ENCODE assay signal across 17 cellular contexts in genomic region chr11:9815486-9816136, GRCh38.
DNase-seq lines count a peak whose midpoint lies in the region; ATAC-seq and TF ChIP-seq lines count a peak whose summit lies in the region.
"Had no signal": no experiment of that assay in that cellular context is flagged by ENCODE, and none has a peak within 500 bp of the region (broad histone marks: within the 10 kb centered on the region; RNA-seq: fewer than 3 reads in every experiment).

No MANE protein-coding gene starts in this region.

- TF ChIP-seq CTCF in epithelial cell of proximal tubule (conservative IDR thresholded peaks at IDR 0.05; ENCODE audit: low read depth, low read length): no peak
- TF ChIP-seq CTCF in omental fat pad (IDR thresholded peaks at IDR 0.05): no peak

- intact Hi-C loops in activated T-helper 2 cell treated with anti-CD3 and anti-CD28 coated beads, Interferon-gamma antibody, Interleukin-2, Interleukin-4, amounts not matched to agents 10 μg/mL and 5 μg/mL and 100 μg/mL, durations not matched to agents 14 hours and 24 hours and 36 hours (cut with micrococcal nuclease): no loop called here

- H3K4me3 Mint-ChIP-seq in activated T-helper 2 cell treated with anti-CD3 and anti-CD28 coated beads, Interferon-gamma antibody, Interleukin-2, Interleukin-4, amounts not matched to agents 10 μg/mL and 5 μg/mL and 100 μg/mL, durations not matched to agents 14 hours and 24 hours and 36 hours (ENCODE audit: low read depth): no peak overlapping the region
- H3K4me3 Mint-ChIP-seq: activated naive CD8-positive, alpha-beta T cell; CD4-positive, alpha-beta T cell; endodermal cell had no signal

- no peak overlapping the region for H3K27ac Mint-ChIP-seq in activated T-helper 2 cell treated with anti-CD3 and anti-CD28 coated beads, Interferon-gamma antibody, Interleukin-2, Interleukin-4, amounts not matched to agents 10 μg/mL and 5 μg/mL and 100 μg/mL, durations not matched to agents 14 hours and 24 hours and 36 hours
- H3K27ac Mint-ChIP-seq: activated naive CD8-positive, alpha-beta T cell; CD4-positive, alpha-beta T cell; endodermal cell had no signal

- no peaks in the 10 kb centered on the region for H3K36me3 Mint-ChIP-seq in activated T-helper 2 cell treated with anti-CD3 and anti-CD28 coated beads, Interferon-gamma antibody, Interleukin-2, Interleukin-4, amounts not matched to agents 10 μg/mL and 5 μg/mL and 100 μg/mL, durations not matched to agents 14 hours and 24 hours and 36 hours (ENCODE audit: low read depth)

- no peaks in the 10 kb centered on the region for H3K27me3 Mint-ChIP-seq in activated T-helper 2 cell treated with anti-CD3 and anti-CD28 coated beads, Interferon-gamma antibody, Interleukin-2, Interleukin-4, amounts not matched to agents 10 μg/mL and 5 μg/mL and 100 μg/mL, durations not matched to agents 14 hours and 24 hours and 36 hours (ENCODE audit: low read depth)
- H3K27me3 Mint-ChIP-seq: activated naive CD8-positive, alpha-beta T cell; CD4-positive, alpha-beta T cell had no signal

- no peaks in the 10 kb centered on the region for H3K4me1 Mint-ChIP-seq in activated T-helper 2 cell treated with anti-CD3 and anti-CD28 coated beads, Interferon-gamma antibody, Interleukin-2, Interleukin-4, amounts not matched to agents 10 μg/mL and 5 μg/mL and 100 μg/mL, durations not matched to agents 14 hours and 24 hours and 36 hours (ENCODE audit: low read depth)

- no peaks in the 10 kb centered on the region for H3K9me3 Mint-ChIP-seq in activated T-helper 2 cell treated with anti-CD3 and anti-CD28 coated beads, Interferon-gamma antibody, Interleukin-2, Interleukin-4, amounts not matched to agents 10 μg/mL and 5 μg/mL and 100 μg/mL, durations not matched to agents 14 hours and 24 hours and 36 hours
- H3K9me3 Mint-ChIP-seq: CD4-positive, alpha-beta T cell; endodermal cell had no signal

- H3K4me3 ChIP-seq in epithelial cell of proximal tubule (ENCODE audit: low read depth, low read length): no peak overlapping the region
- H3K4me3 ChIP-seq: GM12878, testis had no signal

- DNase-seq in Daoy (ENCODE audit: low read depth) (peak; percentile 69), MV-4-11 (lab: John Stamatoyannopoulos, UW) (peak; percentile 5), epithelial cell of proximal tubule (ENCODE audit: low read depth) (peak; percentile 59), omental fat pad (ENCODE audit: low spot score) (no peak), HT-29 (ENCODE audit: low spot score) (no peak), UCSD-AML1 (lab: John Stamatoyannopoulos, UW; ENCODE audit: unreplicated experiment) (no peak)
- DNase-seq in activated T-helper 2 cell treated with anti-CD3 and anti-CD28 coated beads, Interferon-gamma antibody, Interleukin-2, Interleukin-4, amounts not matched to agents 10 μg/mL and 5 μg/mL and 100 μg/mL, durations not matched to agents 14 hours and 24 hours and 36 hours (ENCODE audit: low spot score): no peak
- DNase-seq: CD4-positive, alpha-beta T cell; endodermal cell; left colon; NCI-H187; occipital lobe; stimulated activated CD4-positive, alpha-beta T cell treated with anti-CD3 and anti-CD28 coated beads, Interleukin-4, amount 100 ng/mL, for 4 hours; testis had no signal

- ATAC-seq in omental fat pad (ENCODE audit: low FRiP score) (peak; percentile 74), GM18502 (IDR thresholded peaks at IDR 0.05; ENCODE audit: poor library complexity, unreplicated experiment) (no peak)
- ATAC-seq: GM12878, left colon had no signal

Comparison
In these comparisons a context has a peak if more than half of its experiments do, and no peak if none do; other contexts are left out.
1. DNase-seq: peak in Daoy (single experiment), MV-4-11 (single experiment) and epithelial cell of proximal tubule (single experiment); none in omental fat pad (single experiment), activated T-helper 2 cell treated with anti-CD3 and anti-CD28 coated beads, Interferon-gamma antibody, Interleukin-2, Interleukin-4, amounts not matched to agents 10 μg/mL and 5 μg/mL and 100 μg/mL, durations not matched to agents 14 hours and 24 hours and 36 hours (single experiment), HT-29 (single experiment) and UCSD-AML1 (single experiment).